In the genomic region with DNA sequence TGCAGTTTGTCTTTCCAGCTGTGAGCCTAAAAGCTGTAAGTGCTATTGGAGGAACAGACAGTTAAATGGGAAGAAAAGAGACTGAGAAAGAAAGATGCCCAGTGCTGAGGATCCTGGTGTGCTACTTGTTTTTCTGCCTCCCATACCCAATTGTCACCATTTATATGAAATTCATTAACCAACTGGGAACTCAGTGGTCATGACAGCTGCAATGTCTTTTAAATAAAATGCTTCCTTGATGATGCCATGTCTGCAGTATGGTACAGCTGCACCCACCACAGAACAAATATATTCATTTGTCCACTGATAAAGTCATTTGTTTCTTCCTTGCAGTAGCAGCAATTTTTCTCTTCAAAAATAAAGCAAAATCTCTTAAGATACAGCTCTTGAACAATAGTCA, we compare ENCODE assay signal across 18 cellular contexts. TPM values are rescaled to one million over a fixed set of nuclear protein-coding genes. Genes with fewer than 3 reads are reported as not detected.
"Had no signal": no experiment of that assay in that cellular context is flagged by ENCODE, and none has a peak within 500 bp of the region (broad histone marks: within the 10 kb centered on the region; RNA-seq: fewer than 3 reads in every experiment).

No MANE protein-coding gene starts in this region.

- H3K4me1 Mint-ChIP-seq: natural killer cell had no signal

- H3K4me3 Mint-ChIP-seq: dendritic cell treated with granulocyte-macrophage colony-stimulating factor and Interleukin-4, amounts not matched to agents 40 ng/mL and 50 ng/mL, for 4 days; effector memory CD8-positive, alpha-beta T cell; natural killer cell had no signal

- ATAC-seq: effector memory CD8-positive, alpha-beta T cell; gastrocnemius medialis; left colon; left ventricle myocardium superior; natural killer cell; sciatic nerve had no signal

- H3K27ac Mint-ChIP-seq: dendritic cell treated with granulocyte-macrophage colony-stimulating factor and Interleukin-4, amounts not matched to agents 40 ng/mL and 50 ng/mL, for 4 days; effector memory CD8-positive, alpha-beta T cell; natural killer cell had no signal

- H3K9me3 Mint-ChIP-seq: dendritic cell treated with granulocyte-macrophage colony-stimulating factor and Interleukin-4, amounts not matched to agents 40 ng/mL and 50 ng/mL, for 4 days; effector memory CD8-positive, alpha-beta T cell; natural killer cell had no signal

- FAIRE-seq: kidney, small intestine had no signal

- H3K27me3 Mint-ChIP-seq: dendritic cell treated with granulocyte-macrophage colony-stimulating factor and Interleukin-4, amounts not matched to agents 40 ng/mL and 50 ng/mL, for 4 days had no signal

- H3K9me3 ChIP-seq: esophagus muscularis mucosa, gastrocnemius medialis, stomach, thoracic aorta, transverse colon had no signal

- H3K36me3 Mint-ChIP-seq: natural killer cell had no signal

- H3K36me3 ChIP-seq: esophagus muscularis mucosa, gastrocnemius medialis, stomach, thoracic aorta, transverse colon had no signal

- H3K4me1 ChIP-seq: esophagus muscularis mucosa, gastrocnemius medialis, stomach, transverse colon had no signal

- DNase-seq: effector memory CD8-positive, alpha-beta T cell; gastrocnemius medialis; glutamatergic neuron; kidney; left colon; left ventricle myocardium superior; natural killer cell; small intestine; stimulated activated CD4-positive, alpha-beta T cell treated with anti-CD3 and anti-CD28 coated beads, Interleukin-12 subunit alpha, Interleukin-12 subunit beta, amount 100 ng/mL, for 4 hours; stimulated activated naive CD4-positive, alpha-beta T cell; stomach; substantia nigra; transverse colon had no signal

- H3K27ac ChIP-seq: epithelial cell of prostate, esophagus muscularis mucosa, gastrocnemius medialis, stomach, thoracic aorta, transverse colon had no signal

- H3K4me3 ChIP-seq: esophagus muscularis mucosa, gastrocnemius medialis, stomach, thoracic aorta, transverse colon had no signal

- H3K27me3 ChIP-seq: gastrocnemius medialis, stomach, transverse colon had no signal

RNA-seq across cellular contexts. Expression of a gene that starts 15.6 kb away (rescaled TPM):
- total RNA-seq: gastrocnemius medialis, left ventricle myocardium superior, thoracic aorta had no signal
